Comparison of ENCODE assay signal across 17 cellular contexts in genomic region chr10:120833222-120833928, GRCh38.
"Had no signal": no experiment of that assay in that cellular context is flagged by ENCODE, and none has a peak within 500 bp of the region (broad histone marks: within the 10 kb centered on the region; RNA-seq: fewer than 3 reads in every experiment).

No MANE protein-coding gene starts in this region.

- H3K9me3 Mint-ChIP-seq: activated CD4-positive, alpha-beta memory T cell treated with anti-CD3 and anti-CD28 coated beads, Interleukin-2, amount 10 ng/mL, durations not matched to agents 7 days and 5 days; activated T-cell treated with anti-CD3 and anti-CD28 coated beads, Interleukin-2, amount 50 U/mL, for 24 hours; memory B cell; nephron progenitor cell had no signal

- H3K9me3 ChIP-seq: adrenal gland, colonic mucosa, gastrocnemius medialis, heart right ventricle, left ventricle myocardium inferior, prostate gland, spleen had no signal

- H3K27me3 ChIP-seq: adrenal gland, colonic mucosa, gastrocnemius medialis, heart right ventricle, spleen had no signal

- H3K4me3 ChIP-seq: adrenal gland, colonic mucosa, gastrocnemius medialis, heart right ventricle, left ventricle myocardium inferior, prostate gland, spleen had no signal

- H3K27me3 Mint-ChIP-seq: memory B cell had no signal

- H3K36me3 ChIP-seq: adrenal gland, colonic mucosa, gastrocnemius medialis, heart right ventricle, left ventricle myocardium inferior, prostate gland, spleen had no signal

- DNase-seq: activated CD4-positive, alpha-beta memory T cell treated with anti-CD3 and anti-CD28 coated beads, Interleukin-2, amount 10 ng/mL, durations not matched to agents 7 days and 5 days; activated CD4-positive, alpha-beta T cell treated with anti-CD3 and anti-CD28 coated beads for 4 hours; activated effector memory CD4-positive, alpha-beta T cell treated with Interleukin-2 at 50 U/mL for 16 hours; activated naive CD4-positive, alpha-beta T cell treated with anti-CD3 and anti-CD28 coated beads, Interleukin-2, amount 50 U/mL, for 16 hours; activated T-cell treated with anti-CD3 and anti-CD28 coated beads, Interleukin-2, amount 50 U/mL, for 24 hours; adrenal gland; colonic mucosa; gastrocnemius medialis; heart right ventricle; left ventricle myocardium inferior; nephron progenitor cell; right cardiac atrium; spleen; T-helper 17 cell had no signal

- H3K4me1 ChIP-seq: adrenal gland, colonic mucosa, gastrocnemius medialis, heart right ventricle, left ventricle myocardium inferior, prostate gland, spleen had no signal

- H3K27ac Mint-ChIP-seq: activated CD4-positive, alpha-beta memory T cell treated with anti-CD3 and anti-CD28 coated beads, Interleukin-2, amount 10 ng/mL, durations not matched to agents 7 days and 5 days; activated T-cell treated with anti-CD3 and anti-CD28 coated beads, Interleukin-2, amount 50 U/mL, for 24 hours; memory B cell; nephron progenitor cell; T-helper 17 cell had no signal

- H3K4me1 Mint-ChIP-seq: activated CD4-positive, alpha-beta memory T cell treated with anti-CD3 and anti-CD28 coated beads, Interleukin-2, amount 10 ng/mL, durations not matched to agents 7 days and 5 days had no signal

- FAIRE-seq: islet of Langerhans had no signal

- H3K4me3 Mint-ChIP-seq: activated CD4-positive, alpha-beta memory T cell treated with anti-CD3 and anti-CD28 coated beads, Interleukin-2, amount 10 ng/mL, durations not matched to agents 7 days and 5 days; activated T-cell treated with anti-CD3 and anti-CD28 coated beads, Interleukin-2, amount 50 U/mL, for 24 hours; memory B cell; nephron progenitor cell; T-helper 17 cell had no signal

- ATAC-seq: gastrocnemius medialis, heart right ventricle, right cardiac atrium, T-helper 17 cell had no signal

- H3K27ac ChIP-seq: adrenal gland, colonic mucosa, gastrocnemius medialis, heart right ventricle, left ventricle myocardium inferior, prostate gland, spleen had no signal
